ENCODE assay signal across 14 cellular contexts in the genomic region with DNA sequence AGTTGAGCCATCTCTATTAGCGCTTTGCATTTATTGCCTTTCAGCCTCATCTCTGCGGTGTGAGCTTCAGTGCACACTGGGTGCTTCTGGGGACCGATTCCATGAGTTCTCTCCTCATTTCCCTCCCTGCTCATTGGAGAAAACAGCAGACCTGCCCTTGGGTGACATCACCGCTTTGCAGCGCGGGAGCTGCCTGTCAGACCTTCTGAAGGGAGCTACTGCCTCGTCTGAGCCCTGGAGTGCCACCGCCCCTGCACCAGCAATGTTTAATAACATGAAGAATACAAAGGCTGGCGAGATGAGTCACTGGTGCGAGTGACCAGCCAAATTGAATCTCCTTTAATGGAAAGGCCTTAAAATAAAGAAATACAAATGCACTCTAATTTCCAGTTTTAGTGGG. TPM values are rescaled to one million over a fixed set of nuclear protein-coding genes. Genes with fewer than 3 reads are reported as not detected.
A peak's percentile ranks its signal among the peaks of the same experiment; 100 is the strongest.
DNase-seq lines count a peak whose midpoint lies in the region; ATAC-seq, FAIRE-seq and TF ChIP-seq lines count a peak whose summit lies in the region.
"Had no signal": no experiment of that assay in that cellular context is flagged by ENCODE, and none has a peak within 500 bp of the region (broad histone marks: within the 10 kb centered on the region; RNA-seq: fewer than 3 reads in every experiment).

No MANE protein-coding gene starts in this region.

- peak overlapping the region; percentile 47 for H2AFZ ChIP-seq in astrocyte (ENCODE audit: low read depth, low read length)

- H3K4me2 ChIP-seq in astrocyte (ENCODE audit: low read length), result peak overlapping the region; percentile 71

- H3K36me3 ChIP-seq in astrocyte (ENCODE audit: insufficient read depth, low read length) (no peaks in the 10 kb centered on the region), upper lobe of left lung (no peaks in the 10 kb centered on the region), heart right ventricle (no peaks in the 10 kb centered on the region)
- H3K36me3 ChIP-seq: gastrocnemius medialis had no signal

- H3K27ac ChIP-seq in astrocyte (ENCODE audit: low read depth, low read length) (peak overlapping the region; percentile 41), upper lobe of left lung (no peak overlapping the region), heart right ventricle (no peak overlapping the region)
- H3K27ac ChIP-seq: gastrocnemius medialis, psoas muscle had no signal

- no peaks in the 10 kb centered on the region for H3K36me3 Mint-ChIP-seq in astrocyte (ENCODE audit: low read depth, unreplicated experiment)
- H3K36me3 Mint-ChIP-seq: type B pancreatic cell had no signal

- ATAC-seq in HG03521 (IDR thresholded peaks at IDR 0.05; ENCODE audit: unreplicated experiment) (no peak), upper lobe of left lung (ENCODE audit: low FRiP score in 2 of 2) (no peak), heart right ventricle (no peak)
- ATAC-seq: gastrocnemius medialis, psoas muscle had no signal

- no peaks in the 10 kb centered on the region for H4K20me1 ChIP-seq in astrocyte (ENCODE audit: insufficient read depth, low read length)

- H3K9ac ChIP-seq in astrocyte (ENCODE audit: low read length), result no peak overlapping the region

- peaks cover 4% of the 10 kb centered on the region for H3K4me1 ChIP-seq in astrocyte (ENCODE audit: insufficient read depth, low read length)
- no peaks in the 10 kb centered on the region for H3K4me1 ChIP-seq in upper lobe of left lung
- H3K4me1 ChIP-seq in heart right ventricle, result no peaks in the 10 kb centered on the region
- H3K4me1 ChIP-seq: gastrocnemius medialis, psoas muscle had no signal

- H3K27ac Mint-ChIP-seq in astrocyte (ENCODE audit: unreplicated experiment), result no peak overlapping the region
- H3K27ac Mint-ChIP-seq: type B pancreatic cell had no signal

- TF ChIP-seq CTCF in astrocyte (IDR thresholded peaks at IDR 0.05; ENCODE audit: insufficient read depth, low read depth, low read length) (no peak), upper lobe of left lung (IDR thresholded peaks at IDR 0.05) (no peak), heart right ventricle (IDR thresholded peaks at IDR 0.05) (no peak)

- FAIRE-seq in HTR-8/SVneo (lab: Jason Lieb, UNC) (no peak), astrocyte (lab: Jason Lieb, UNC) (no peak)

- H3K9me3 ChIP-seq in astrocyte (ENCODE audit: insufficient read depth, low read depth, low read length) (no peaks in the 10 kb centered on the region), upper lobe of left lung (peaks cover 0 to 6% (median 0%) of the 10 kb centered on the region in 4 donors), heart right ventricle (peaks cover 0 to 27% (median 4%) of the 10 kb centered on the region in 11 donors)
- H3K9me3 ChIP-seq: psoas muscle had no signal

- no peak overlapping the region for H3K4me3 Mint-ChIP-seq in astrocyte (ENCODE audit: unreplicated experiment)
- H3K4me3 Mint-ChIP-seq: type B pancreatic cell had no signal

- DNase-seq in DMS153 (lab: John Stamatoyannopoulos, UW) (peak; percentile 80), HTR-8/SVneo (ENCODE audit: insufficient read length, low spot score) (peak; percentile 22), astrocyte (ENCODE audit: low read depth) (peak; percentile 27), left kidney (ENCODE audit: low read depth, low spot score) (peak; percentile 54), cerebellar cortex (ENCODE audit: low spot score) (no peak), upper lobe of left lung (no peak), heart right ventricle (no peak)
- DNase-seq: activated effector memory CD4-positive, alpha-beta T cell treated with Interleukin-2 at 50 U/mL for 16 hours; COR-L47; gastrocnemius medialis; NCI-H1694 treated with DMSO at 0.1 percent for 48 hours; psoas muscle had no signal

- H3K79me2 ChIP-seq in astrocyte (ENCODE audit: insufficient read depth, low read length), result no peaks in the 10 kb centered on the region

- H3K27me3 ChIP-seq in astrocyte (ENCODE audit: insufficient read depth, low read length), result peaks cover 7% of the 10 kb centered on the region
- H3K27me3 ChIP-seq in upper lobe of left lung, result no peaks in the 10 kb centered on the region
- peaks cover 0 to 46% (median 10%) of the 10 kb centered on the region in 7 donors for H3K27me3 ChIP-seq in heart right ventricle

- no peak for TF ChIP-seq POLR2A in upper lobe of left lung (IDR thresholded peaks at IDR 0.05)

- intact Hi-C loops in heart right ventricle (cut with DNase I), result no loop called here

- H3K9me3 Mint-ChIP-seq in astrocyte (ENCODE audit: unreplicated experiment), result peaks cover 14% of the 10 kb centered on the region
- H3K9me3 Mint-ChIP-seq: type B pancreatic cell had no signal

- H3K27me3 Mint-ChIP-seq in astrocyte (ENCODE audit: low read depth, unreplicated experiment), result no peaks in the 10 kb centered on the region

- H3K4me3 ChIP-seq in astrocyte (ENCODE audit: insufficient read depth, low read depth, low read length) (no peak overlapping the region), upper lobe of left lung (no peak overlapping the region), heart right ventricle (no peak overlapping the region)
- H3K4me3 ChIP-seq: gastrocnemius medialis, psoas muscle had no signal

- H3K4me1 Mint-ChIP-seq in astrocyte (ENCODE audit: low read depth, unreplicated experiment), result peaks cover 2% of the 10 kb centered on the region

- 65 to 72% methylated on average over 10 of the region's 10 CpGs for WGBS in upper lobe of left lung, 2 donors
- WGBS in heart right ventricle, 2 donors, result 50 to 51% methylated on average over 10 of the region's 10 CpGs

- TF ChIP-seq EP300 in upper lobe of left lung (IDR thresholded peaks at IDR 0.05), result no peak

RNA-seq across cellular contexts. Expression of a gene that starts 30.3 kb away (rescaled TPM):
- total RNA-seq in astrocyte (27.2 and 28.5 TPM in 2 replicates), upper lobe of left lung (10 to 100 TPM; 12.5 to 32.5 (median 23.1) TPM), heart right ventricle (10 to 100 TPM; 11.3 to 20.2 (median 14.5) TPM)
- 1 to 10 TPM; 5.6 to 6.0 TPM for polyA plus RNA-seq in heart right ventricle

Comparison
In these comparisons a context has a peak if more than half of its experiments do, and no peak if none do; other contexts are left out.
1. DNase-seq: peak in DMS153 (single experiment), HTR-8/SVneo (single experiment), astrocyte (single experiment) and left kidney (single experiment); none in cerebellar cortex (single experiment), upper lobe of left lung (0 of 2) and heart right ventricle (0 of 2).